In genomic region chr3:185175370-185175987, GRCh38 we compare ENCODE assay signal across 8 cellular contexts. TPM values are rescaled to one million over a fixed set of nuclear protein-coding genes. Genes with fewer than 3 reads are reported as not detected.
DNase-seq lines count a peak whose midpoint lies in the region; ATAC-seq and TF ChIP-seq lines count a peak whose summit lies in the region.

No MANE protein-coding gene starts in this region.

- no peaks in the 10 kb centered on the region for H3K9me3 Mint-ChIP-seq in neural crest cell

- H3K4me3 Mint-ChIP-seq in neural crest cell, result peak overlapping the region; percentile 80

- ATAC-seq in HG02571 (IDR thresholded peaks at IDR 0.05; ENCODE audit: unreplicated experiment), result peak; percentile 66
- ATAC-seq in esophagus mucosa, result peak; percentile 15
- no peak for ATAC-seq in HG02884 (IDR thresholded peaks at IDR 0.05; ENCODE audit: unreplicated experiment)

- POLR2A ChIA-PET in GM10248 (lab: Yijun Ruan, JAX), result no interaction called here

- DNase-seq in GM10248 (ENCODE audit: extremely low spot score) (peak; percentile 55), NCI-H526 (lab: John Stamatoyannopoulos, UW) (peak; percentile 72 to 85), neural crest cell (ENCODE audit: low read depth, low spot score) (peak; percentile 51)
- DNase-seq in activated CD4-positive, alpha-beta T cell treated with anti-CD3 and anti-CD28 coated beads for 4 hours, result no peak
- DNase-seq in central memory CD4-positive, alpha-beta T cell, result no peak

- peak overlapping the region; percentile 96 for H3K27ac Mint-ChIP-seq in neural crest cell (ENCODE audit: unreplicated experiment)

- H3K27me3 Mint-ChIP-seq in neural crest cell (ENCODE audit: low read depth), result no peaks in the 10 kb centered on the region

- no peaks in the 10 kb centered on the region for H3K36me3 Mint-ChIP-seq in neural crest cell (ENCODE audit: low read depth)

- CTCF ChIA-PET in GM10248 (lab: Yijun Ruan, JAX), result interaction anchor here (0.7 to 3.6 kb wide), 25 partner anchors 9 to 614 kb away, joined by 3 to 23 read pairs (median 5); partner anchors contain the start of gene EPHB3

- TF ChIP-seq CTCF in GM10248 (IDR thresholded peaks at IDR 0.05; ENCODE audit: control extremely low read depth, extremely low read depth, low read depth, missing control alignments) (no peak), neural crest cell (conservative IDR thresholded peaks at IDR 0.05) (no peak)

- H3K4me1 Mint-ChIP-seq in neural crest cell, result peaks cover 31% of the 10 kb centered on the region

RNA-seq across cellular contexts. Expression of gene C3orf70, which starts 22.6 kb away (rescaled TPM):
- total RNA-seq in esophagus mucosa, result 0.64 TPM
- total RNA-seq in neural crest cell, result 15.9 and 16.1 TPM in 2 replicates

Comparison
In these comparisons a context has a peak if more than half of its experiments do, and no peak if none do; other contexts are left out.
1. DNase-seq: peak in GM10248 (single experiment), NCI-H526 (2 of 2) and neural crest cell (single experiment); none in activated CD4-positive, alpha-beta T cell treated with anti-CD3 and anti-CD28 coated beads for 4 hours (0 of 2) and central memory CD4-positive, alpha-beta T cell (single experiment).
2. RNA of gene C3orf70, which starts 22.6 kb away (total RNA-seq): 15.9 to 16.1 TPM in neural crest cell; 0.64 TPM in esophagus mucosa (single experiment); every median in the first group is over 10 times any median in the second.